ENCODE assay signal across 8 cellular contexts in genomic region chr16:67718668-67719047, GRCh38. TPM values are rescaled to one million over a fixed set of nuclear protein-coding genes. Genes with fewer than 3 reads are reported as not detected.
DNase-seq lines count a peak whose midpoint lies in the region; ATAC-seq and TF ChIP-seq lines count a peak whose summit lies in the region.

No MANE protein-coding gene starts in this region.

- H3K9ac ChIP-seq in Loucy (ENCODE audit: low read depth, low read length, poor library complexity, severe bottlenecking) = peak overlapping the region; percentile 84
- peak overlapping the region; percentile 80 for H3K9ac ChIP-seq in mammary epithelial cell (ENCODE audit: insufficient read depth, low read length)

- H3K27me3 ChIP-seq in Loucy (ENCODE audit: insufficient read depth, low read length, poor library complexity, severe bottlenecking) (no peaks in the 10 kb centered on the region), mammary epithelial cell (ENCODE audit: insufficient read depth, low read length) (no peaks in the 10 kb centered on the region), lower lobe of right lung (ENCODE audit: low read depth) (no peaks in the 10 kb centered on the region), transverse colon (no peaks in the 10 kb centered on the region)

- in situ Hi-C loops in mammary epithelial cell (cut with MboI; ENCODE audit: low sequenced_read_pairs in 2 of 2) = no loop called here
- in situ Hi-C loops in transverse colon (cut with MboI; ENCODE audit: low pct_ligation_motif_present in 1 of 4, low pct_unique_long_range_greater_than_20kb in 1 of 4, low sequenced_read_pairs in 3 of 4) = no loop called here

- peak overlapping the region; percentile 97 for H3K27ac Mint-ChIP-seq in activated T-cell treated with anti-CD3 and anti-CD28 coated beads, Interleukin-2, amount 50 U/mL, for 24 hours

- peak overlapping the region; percentile 97 for H3K4me3 Mint-ChIP-seq in activated T-cell treated with anti-CD3 and anti-CD28 coated beads, Interleukin-2, amount 50 U/mL, for 24 hours

- peaks cover 1% of the 10 kb centered on the region; the same call in 1 of the 2 replicates for H3K36me3 ChIP-seq in Loucy (ENCODE audit: insufficient read depth, low read length)
- no peaks in the 10 kb centered on the region for H3K36me3 ChIP-seq in mammary epithelial cell (ENCODE audit: insufficient read depth, low read length)
- peaks cover 8% of the 10 kb centered on the region for H3K36me3 ChIP-seq in lower lobe of right lung
- H3K36me3 ChIP-seq in transverse colon = no peaks in the 10 kb centered on the region

- H3K9me3 Mint-ChIP-seq in activated T-cell treated with anti-CD3 and anti-CD28 coated beads, Interleukin-2, amount 50 U/mL, for 24 hours = no peaks in the 10 kb centered on the region

- 4% methylated on average over 14 of the region's 14 CpGs for WGBS in mammary epithelial cell (ENCODE audit: low coverage, missing lambda C conversion rate)
- 0% methylated on average over 2 to 13 of the region's 14 CpGs for WGBS in transverse colon (ENCODE audit: low coverage in 1 of 2), 2 donors

- H3K4me1 ChIP-seq in Loucy (ENCODE audit: insufficient read depth, low read length, poor library complexity, severe bottlenecking) = peaks cover 38% of the 10 kb centered on the region
- H3K4me1 ChIP-seq in mammary epithelial cell (ENCODE audit: insufficient read depth, low read length) = peaks cover 29% of the 10 kb centered on the region
- peaks cover 20% of the 10 kb centered on the region for H3K4me1 ChIP-seq in lower lobe of right lung
- peaks cover 5 to 57% (median 34%) of the 10 kb centered on the region in 4 donors for H3K4me1 ChIP-seq in transverse colon

- H3K79me2 ChIP-seq in Loucy (ENCODE audit: insufficient read depth, low read length) (peaks cover 52% of the 10 kb centered on the region), mammary epithelial cell (ENCODE audit: insufficient read depth, low read length) (peaks cover 54% of the 10 kb centered on the region)

- no peaks in the 10 kb centered on the region for H3K27me3 Mint-ChIP-seq in activated T-cell treated with anti-CD3 and anti-CD28 coated beads, Interleukin-2, amount 50 U/mL, for 24 hours

- BruUV-seq in mammary epithelial cell (replicated peaks; lab: Mats Ljungman, UMichigan) = no TSS peak

- H3K4me2 ChIP-seq in Loucy (ENCODE audit: low read depth, low read length, poor library complexity, severe bottlenecking) = peak overlapping the region; percentile 80
- peak overlapping the region; percentile 88 for H3K4me2 ChIP-seq in mammary epithelial cell (ENCODE audit: insufficient read depth, low read depth, low read length)

- peak; percentile 5 to 11 for ATAC-seq in lower lobe of right lung
- ATAC-seq in HG02642 (IDR thresholded peaks at IDR 0.05; ENCODE audit: poor library complexity, unreplicated experiment) = no peak

- no peak for TF ChIP-seq EP300 in transverse colon (IDR thresholded peaks at IDR 0.05; ENCODE audit: low read depth)

- H3K4me1 Mint-ChIP-seq in activated T-cell treated with anti-CD3 and anti-CD28 coated beads, Interleukin-2, amount 50 U/mL, for 24 hours (ENCODE audit: low read depth) = peaks cover 44% of the 10 kb centered on the region

- peak overlapping the region; percentile 79 for H3K4me3 ChIP-seq in Loucy (ENCODE audit: low read length, poor library complexity, severe bottlenecking)
- peak overlapping the region; percentile 86 to 95 (median 89) for H3K4me3 ChIP-seq in mammary epithelial cell (replicated peaks in 1 of 3; ENCODE audit: insufficient read depth in 1 of 3, low read depth in 2 of 3, low read length in 3 of 3)
- H3K4me3 ChIP-seq in lower lobe of right lung = peak overlapping the region; percentile 96
- H3K4me3 ChIP-seq in transverse colon = peak overlapping the region; percentile 68 to 93 (median 90)

- intact Hi-C loops in mammary epithelial cell (cut with micrococcal nuclease) (loop anchor here (2.0 to 5.0 kb wide), 2 partner anchors 41 to 88 kb away; partner anchors contain the start of genes RANBP10 and TSNAXIP1), lower lobe of right lung (cut with DNase I) (no loop called here), transverse colon (cut with DNase I; ENCODE audit: low total_unique reads) (no loop called here)

- no peaks in the 10 kb centered on the region for H3K9me2 ChIP-seq in Loucy (replicated peaks; ENCODE audit: low read depth, low read length)

- peaks cover 20% of the 10 kb centered on the region for H4K20me1 ChIP-seq in Loucy (ENCODE audit: insufficient read depth, low read length, poor library complexity, severe bottlenecking)
- peaks cover 1% of the 10 kb centered on the region for H4K20me1 ChIP-seq in mammary epithelial cell (ENCODE audit: insufficient read depth, low read length)

- CTCF ChIA-PET in mammary epithelial cell (lab: Charles Lee; ENCODE audit: low non-redundant PET) = interaction anchor here (0.6 kb wide), 1 partner anchor 88 kb away, joined by 3 read pairs; the partner anchor contains the start of gene TSNAXIP1

- H3K36me3 Mint-ChIP-seq in activated T-cell treated with anti-CD3 and anti-CD28 coated beads, Interleukin-2, amount 50 U/mL, for 24 hours (ENCODE audit: low read depth) = peaks cover 36% of the 10 kb centered on the region

- no peak for DNase-seq in activated T-cell treated with anti-CD3 and anti-CD28 coated beads, Interleukin-2, amount 50 U/mL, for 24 hours
- no peak for DNase-seq in activated T-cell treated with anti-CD3 and anti-CD28 coated beads for 4 hours
- DNase-seq in mammary epithelial cell = peak; percentile 23
- no peak for DNase-seq in lower lobe of right lung
- DNase-seq in transverse colon = peak; percentile 11
- no peak for DNase-seq in DMS79 treated with DMSO at 0.1 percent for 48 hours (lab: John Stamatoyannopoulos, UW)

- H2AFZ ChIP-seq in Loucy (ENCODE audit: low read length) (peak overlapping the region; percentile 79), mammary epithelial cell (ENCODE audit: low read depth, low read length) (peak overlapping the region; percentile 97)

- no peak for TF ChIP-seq CTCF in Loucy (conservative IDR thresholded peaks at IDR 0.05; ENCODE audit: low read length)
- no peak for TF ChIP-seq CTCF in mammary epithelial cell (conservative IDR thresholded peaks at IDR 0.05 in 1 of 2, IDR thresholded peaks at IDR 0.05 in 1 of 2; ENCODE audit: extremely low read depth in 1 of 2, insufficient read depth in 1 of 2, low read depth in 1 of 2, low read length in 2 of 2)
- no peak for TF ChIP-seq CTCF in lower lobe of right lung (IDR thresholded peaks at IDR 0.05)
- TF ChIP-seq CTCF in transverse colon (IDR thresholded peaks at IDR 0.05) = no peak

- H3K27ac ChIP-seq in mammary epithelial cell (ENCODE audit: insufficient read depth, low read depth, low read length) (peak overlapping the region; percentile 60), lower lobe of right lung (peak overlapping the region; percentile 86), transverse colon (peak overlapping the region; percentile 84 to 88 (median 87))

- H3K9me3 ChIP-seq in Loucy (ENCODE audit: insufficient read depth, low read depth, low read length) (no peaks in the 10 kb centered on the region), mammary epithelial cell (replicated peaks; ENCODE audit: insufficient read depth, low read length) (no peaks in the 10 kb centered on the region), lower lobe of right lung (no peaks in the 10 kb centered on the region), transverse colon (no peaks in the 10 kb centered on the region)

- H3F3A ChIP-seq in Loucy (ENCODE audit: low read depth) = no peaks in the 10 kb centered on the region

- TF ChIP-seq POLR2A in transverse colon (IDR thresholded peaks at IDR 0.05) = no peak

- dilution Hi-C loops in mammary epithelial cell (cut with HindIII; ENCODE audit: low sequenced_read_pairs) = loop anchor here (5.0 kb wide), 3 partner anchors 36 to 104 kb away; no protein-coding TSS in a partner anchor

RNA-seq across cellular contexts. Expression of gene GFOD2, which starts 0.5 kb away (rescaled TPM):
- total RNA-seq in mammary epithelial cell (10 to 100 TPM; 16.6 to 17.7 TPM), lower lobe of right lung (18.9 TPM), transverse colon (10 to 100 TPM; 21.9 to 32.2 (median 24.3) TPM)
- 15.0 TPM for polyA plus RNA-seq in mammary epithelial cell
- 3.0 TPM for polyA minus RNA-seq in mammary epithelial cell

RNA-seq across cellular contexts. Expression of gene C16orf86, which starts 52.0 kb away (rescaled TPM):
- 1 to 10 TPM in 1 of 2 donors, under 1 TPM in 1; 0.75 to 1.7 TPM for total RNA-seq in mammary epithelial cell
- 0.80 TPM for polyA plus RNA-seq in mammary epithelial cell
- polyA minus RNA-seq in mammary epithelial cell = 0.62 TPM
- 5.3 TPM for total RNA-seq in lower lobe of right lung
- 1 to 10 TPM in 3 of 4 donors, under 1 TPM in 1; 0.60 to 7.1 (median 4.4) TPM for total RNA-seq in transverse colon

RNA-seq across cellular contexts. Expression of gene ENKD1, which starts 52.1 kb away (rescaled TPM):
- 10 to 100 TPM in 1 of 2 donors, 1 to 10 TPM in 1; 6.2 to 13.4 TPM for total RNA-seq in mammary epithelial cell
- 9.3 TPM for polyA plus RNA-seq in mammary epithelial cell
- polyA minus RNA-seq in mammary epithelial cell = 0.98 TPM
- total RNA-seq in lower lobe of right lung = 19.4 TPM
- total RNA-seq in transverse colon = 10 to 100 TPM; 12.5 to 20.9 (median 15.3) TPM

RNA-seq across cellular contexts. Expression of gene PARD6A, which starts 57.9 kb away (rescaled TPM):
- total RNA-seq in mammary epithelial cell (under 1 TPM; 0.40 to 0.67 TPM), lower lobe of right lung (5.5 TPM), transverse colon (10 to 100 TPM in 2 of 4 donors, 1 to 10 TPM in 2; 6.3 to 36.7 (median 9.4) TPM)
- 0.59 TPM for polyA plus RNA-seq in mammary epithelial cell
- 4.5 TPM for polyA minus RNA-seq in mammary epithelial cell

RNA-seq across cellular contexts. Expression of gene ACD, which starts 58.6 kb away (rescaled TPM):
- total RNA-seq in mammary epithelial cell = 10 to 100 TPM; 15.5 to 39.8 TPM
- polyA plus RNA-seq in mammary epithelial cell = 34.5 TPM
- 53.2 TPM for polyA minus RNA-seq in mammary epithelial cell
- total RNA-seq in lower lobe of right lung = 16.6 TPM
- 10 to 100 TPM in 3 of 4 donors, 1 to 10 TPM in 1; 2.0 to 76.3 (median 15.7) TPM for total RNA-seq in transverse colon

Comparison
In these comparisons a context has a peak if more than half of its experiments do, and no peak if none do; other contexts are left out.
1. DNase-seq: peak in mammary epithelial cell (single experiment) and transverse colon (single experiment); none in activated T-cell treated with anti-CD3 and anti-CD28 coated beads, Interleukin-2, amount 50 U/mL, for 24 hours (single experiment), activated T-cell treated with anti-CD3 and anti-CD28 coated beads for 4 hours (single experiment), lower lobe of right lung (single experiment) and DMS79 treated with DMSO at 0.1 percent for 48 hours (single experiment).
2. Peak in every context shown above with its lines, with median percentiles within 50 percentile points of each other: H3K4me3 ChIP-seq and H3K27ac ChIP-seq.